In the genomic region with DNA sequence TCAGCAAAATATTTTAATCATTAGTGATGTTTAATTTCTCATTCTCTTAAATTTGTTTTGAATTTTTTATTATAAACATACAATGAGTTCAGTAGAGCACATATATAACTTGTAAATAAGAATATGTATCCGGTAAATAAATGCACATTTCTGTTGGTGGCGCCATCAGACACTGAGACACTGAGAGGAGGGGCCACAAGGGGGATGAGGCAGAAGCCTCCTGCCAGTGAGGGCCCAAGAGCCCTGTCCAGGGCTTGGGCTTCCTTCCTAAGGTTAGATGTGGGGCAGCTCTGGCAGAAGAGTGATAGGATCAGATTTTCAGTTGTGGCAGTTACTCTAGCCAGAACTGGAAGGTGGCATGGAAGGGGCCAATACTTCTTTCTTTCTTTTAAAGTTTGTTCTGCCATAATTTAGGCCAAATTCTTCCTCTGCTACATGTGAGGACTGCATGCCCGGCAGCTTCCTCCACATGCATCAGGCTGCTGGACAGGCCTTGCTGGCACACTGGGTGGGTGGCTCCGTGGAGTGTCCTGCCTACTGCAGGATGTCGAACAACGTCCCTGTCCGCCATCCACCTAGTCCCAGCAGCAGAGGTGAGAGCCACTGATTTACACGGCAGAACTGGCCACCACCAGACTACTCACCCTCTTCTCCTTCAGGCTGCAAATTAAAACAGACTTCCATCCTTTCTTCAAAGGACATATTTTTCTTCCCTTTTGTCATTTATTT, we compare ENCODE assay signal across 18 cellular contexts. TPM values are rescaled to one million over a fixed set of nuclear protein-coding genes. Genes with fewer than 3 reads are reported as not detected.
DNase-seq lines count a peak whose midpoint lies in the region; ATAC-seq and TF ChIP-seq lines count a peak whose summit lies in the region.
"Had no signal": no experiment of that assay in that cellular context is flagged by ENCODE, and none has a peak within 500 bp of the region (broad histone marks: within the 10 kb centered on the region; RNA-seq: fewer than 3 reads in every experiment).

No MANE protein-coding gene starts in this region.

- TF ChIP-seq CTCF in BE2C (IDR thresholded peaks at IDR 0.05; ENCODE audit: low read depth, low read length) (peak; percentile 26; the same call in 1 of the 2 replicates), HCT116 (IDR thresholded peaks at IDR 0.05 in 2 of 3, conservative IDR thresholded peaks at IDR 0.05 in 1 of 3; ENCODE audit: borderline replicate concordance in 1 of 3, insufficient read depth in 1 of 3, low read depth in 2 of 3, low read length in 2 of 3) (0 out of 6 replicates have a peak, but pooled peaks of 2 of the 3 experiments have one; percentile 5 to 7), VCaP (conservative IDR thresholded peaks at IDR 0.05) (no peak), spleen (IDR thresholded peaks at IDR 0.05 in 8 of 11, conservative IDR thresholded peaks at IDR 0.05 in 3 of 11) (no peak)

- H3K9me3 ChIP-seq in BE2C (no peaks in the 10 kb centered on the region), HCT116 (ENCODE audit: control insufficient read depth in 1 of 2, insufficient read depth in 1 of 2, low read depth in 1 of 2, low read length in 2 of 2) (peaks cover 0 to 3% of the 10 kb centered on the region in 2 experiments; a peak in 2 of 4 replicates), spleen (peaks cover 0 to 12% (median 10%) of the 10 kb centered on the region in 8 donors)
- H3K9me3 ChIP-seq: MG63, SJCRH30 had no signal

- 83 to 88% (median 85%) methylated on average over 8 of the region's 8 CpGs for WGBS in spleen, 5 donors

- no peak overlapping the region for H2AFZ ChIP-seq in HCT116 (ENCODE audit: low read depth, low read length, poor library complexity, severe bottlenecking)

- H3K4me3 ChIP-seq in BE2C (ENCODE audit: low read depth, low read length) (no peak overlapping the region), HCT116 (replicated peaks in 1 of 2; ENCODE audit: low read depth in 1 of 2, low read length in 2 of 2) (no peak overlapping the region), spleen (no peak overlapping the region)
- H3K4me3 ChIP-seq: MG63, SJCRH30 had no signal

- peak; percentile 66; the same call in 1 of the 2 replicates for ATAC-seq in HCT116
- no peak for ATAC-seq in HG02759 (IDR thresholded peaks at IDR 0.05; ENCODE audit: unreplicated experiment)

- DNase-seq in BE2C (peak; percentile 25), HCT116 (ENCODE audit: low read depth, low spot score) (no peak), spleen (peak; percentile 53), dermis blood vessel endothelial cell (no peak), KBM-7 (no peak)
- DNase-seq: ACHN; CD4-positive, CD25-positive, alpha-beta regulatory T cell; KG1; MG63; NCI-H1694; NCI-H2029 treated with DMSO at 0.1 percent for 48 hours; NCI-H2227 treated with DMSO at 0.1 percent for 48 hours; NCI-H510A; NCI-H69; SJCRH30; T-helper 1 cell had no signal

- RAD21 ChIA-PET in HCT116 (lab: Charles Lee; ENCODE audit: low non-redundant PET in 1 of 2, low total read pairs in 2 of 2, uncharacterized antibody in 2 of 2, unreplicated experiment in 2 of 2) = no interaction called here

- H3K4me1 ChIP-seq in BE2C (no peaks in the 10 kb centered on the region), HCT116 (ENCODE audit: control insufficient read depth in 1 of 2, insufficient read depth in 2 of 2, low read length in 2 of 2) (no peaks in the 10 kb centered on the region), spleen (peaks cover 0 to 5% (median 2%) of the 10 kb centered on the region in 6 donors)
- H3K4me1 ChIP-seq: SJCRH30 had no signal

- no TSS peak for BruUV-seq in HCT116 (replicated peaks; lab: Mats Ljungman, UMichigan)

- TF ChIP-seq POLR2A in HCT116 (IDR thresholded peaks at IDR 0.05; ENCODE audit: borderline replicate concordance, extremely low read depth, insufficient read depth, insufficient read length) (no peak), spleen (IDR thresholded peaks at IDR 0.05) (no peak)

- H3K79me2 ChIP-seq in HCT116 (ENCODE audit: insufficient read depth, low read length) = no peaks in the 10 kb centered on the region

- intact Hi-C loops in HCT116 (cut with micrococcal nuclease) (no loop called here), spleen (cut with DNase I; ENCODE audit: low total_unique reads) (no loop called here)

- no peaks in the 10 kb centered on the region for H3K9me2 ChIP-seq in HCT116 (ENCODE audit: insufficient read depth)

- no peak overlapping the region for H3K27ac ChIP-seq in HCT116 (ENCODE audit: low read depth, low read length)
- peak overlapping the region; percentile 41 for H3K27ac ChIP-seq in VCaP
- H3K27ac ChIP-seq in spleen = no peak overlapping the region
- H3K27ac ChIP-seq: SJCRH30 had no signal

- no peak overlapping the region for H3K9ac ChIP-seq in HCT116 (ENCODE audit: low read length)

- no peaks in the 10 kb centered on the region for H4K20me1 ChIP-seq in HCT116 (ENCODE audit: insufficient read depth)

- TF ChIP-seq RAD21 in HCT116 (IDR thresholded peaks at IDR 0.05; ENCODE audit: low read depth) = peak; percentile 26; the same call in 1 of the 2 replicates

- in situ Hi-C loops in KBM-7 (cut with MboI; ENCODE audit: low pct_unique_long_range_greater_than_20kb, low sequenced_read_pairs) = no loop called here

- H3K27me3 ChIP-seq in BE2C (no peaks in the 10 kb centered on the region), HCT116 (ENCODE audit: insufficient read depth, low read length) (no peaks in the 10 kb centered on the region), spleen (replicated peaks in 1 of 7) (peaks cover 0 to 19% (median 11%) of the 10 kb centered on the region in 7 donors)
- H3K27me3 ChIP-seq: MG63, SJCRH30 had no signal

- CTCF ChIA-PET in HCT116 (lab: Charles Lee) = no interaction called here

- no peaks in the 10 kb centered on the region for H3K36me3 ChIP-seq in BE2C
- no peaks in the 10 kb centered on the region for H3K36me3 ChIP-seq in HCT116 (ENCODE audit: control insufficient read depth in 1 of 2, insufficient read depth in 2 of 2, low read length in 2 of 2)
- no peaks in the 10 kb centered on the region for H3K36me3 ChIP-seq in spleen
- H3K36me3 ChIP-seq: MG63, SJCRH30 had no signal

- H3K4me2 ChIP-seq in HCT116 (ENCODE audit: low read length) = no peak overlapping the region

- POLR2A ChIA-PET in HCT116 (lab: Charles Lee) = no interaction called here

TF ChIP-seq in HCT116, 20 proteins besides CTCF, POLR2A, EP300 and RAD21 (continues in another document):
- TF ChIP-seq, protein P1, sequence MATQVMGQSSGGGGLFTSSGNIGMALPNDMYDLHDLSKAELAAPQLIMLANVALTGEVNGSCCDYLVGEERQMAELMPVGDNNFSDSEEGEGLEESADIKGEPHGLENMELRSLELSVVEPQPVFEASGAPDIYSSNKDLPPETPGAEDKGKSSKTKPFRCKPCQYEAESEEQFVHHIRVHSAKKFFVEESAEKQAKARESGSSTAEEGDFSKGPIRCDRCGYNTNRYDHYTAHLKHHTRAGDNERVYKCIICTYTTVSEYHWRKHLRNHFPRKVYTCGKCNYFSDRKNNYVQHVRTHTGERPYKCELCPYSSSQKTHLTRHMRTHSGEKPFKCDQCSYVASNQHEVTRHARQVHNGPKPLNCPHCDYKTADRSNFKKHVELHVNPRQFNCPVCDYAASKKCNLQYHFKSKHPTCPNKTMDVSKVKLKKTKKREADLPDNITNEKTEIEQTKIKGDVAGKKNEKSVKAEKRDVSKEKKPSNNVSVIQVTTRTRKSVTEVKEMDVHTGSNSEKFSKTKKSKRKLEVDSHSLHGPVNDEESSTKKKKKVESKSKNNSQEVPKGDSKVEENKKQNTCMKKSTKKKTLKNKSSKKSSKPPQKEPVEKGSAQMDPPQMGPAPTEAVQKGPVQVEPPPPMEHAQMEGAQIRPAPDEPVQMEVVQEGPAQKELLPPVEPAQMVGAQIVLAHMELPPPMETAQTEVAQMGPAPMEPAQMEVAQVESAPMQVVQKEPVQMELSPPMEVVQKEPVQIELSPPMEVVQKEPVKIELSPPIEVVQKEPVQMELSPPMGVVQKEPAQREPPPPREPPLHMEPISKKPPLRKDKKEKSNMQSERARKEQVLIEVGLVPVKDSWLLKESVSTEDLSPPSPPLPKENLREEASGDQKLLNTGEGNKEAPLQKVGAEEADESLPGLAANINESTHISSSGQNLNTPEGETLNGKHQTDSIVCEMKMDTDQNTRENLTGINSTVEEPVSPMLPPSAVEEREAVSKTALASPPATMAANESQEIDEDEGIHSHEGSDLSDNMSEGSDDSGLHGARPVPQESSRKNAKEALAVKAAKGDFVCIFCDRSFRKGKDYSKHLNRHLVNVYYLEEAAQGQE (IDR thresholded peaks at IDR 0.05; ENCODE audit: low read depth) = no peak
- TF ChIP-seq POLR2AphosphoS5 (IDR thresholded peaks at IDR 0.05; ENCODE audit: low read depth, low read length) (no peak), ZFX (IDR thresholded peaks at IDR 0.05) (no peak), CBX3 (IDR thresholded peaks at IDR 0.05; ENCODE audit: low read depth) (no peak), EZH2 (IDR thresholded peaks at IDR 0.05) (no peak), FOSL1 (IDR thresholded peaks at IDR 0.05; ENCODE audit: low read depth) (no peak), ZNF274 (IDR thresholded peaks at IDR 0.05; ENCODE audit: low read depth, low read length) (no peak), CEBPB (IDR thresholded peaks at IDR 0.05; ENCODE audit: low read depth) (no peak)
- TF ChIP-seq, protein P2, sequence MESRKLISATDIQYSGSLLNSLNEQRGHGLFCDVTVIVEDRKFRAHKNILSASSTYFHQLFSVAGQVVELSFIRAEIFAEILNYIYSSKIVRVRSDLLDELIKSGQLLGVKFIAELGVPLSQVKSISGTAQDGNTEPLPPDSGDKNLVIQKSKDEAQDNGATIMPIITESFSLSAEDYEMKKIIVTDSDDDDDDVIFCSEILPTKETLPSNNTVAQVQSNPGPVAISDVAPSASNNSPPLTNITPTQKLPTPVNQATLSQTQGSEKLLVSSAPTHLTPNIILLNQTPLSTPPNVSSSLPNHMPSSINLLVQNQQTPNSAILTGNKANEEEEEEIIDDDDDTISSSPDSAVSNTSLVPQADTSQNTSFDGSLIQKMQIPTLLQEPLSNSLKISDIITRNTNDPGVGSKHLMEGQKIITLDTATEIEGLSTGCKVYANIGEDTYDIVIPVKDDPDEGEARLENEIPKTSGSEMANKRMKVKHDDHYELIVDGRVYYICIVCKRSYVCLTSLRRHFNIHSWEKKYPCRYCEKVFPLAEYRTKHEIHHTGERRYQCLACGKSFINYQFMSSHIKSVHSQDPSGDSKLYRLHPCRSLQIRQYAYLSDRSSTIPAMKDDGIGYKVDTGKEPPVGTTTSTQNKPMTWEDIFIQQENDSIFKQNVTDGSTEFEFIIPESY (IDR thresholded peaks at IDR 0.05; ENCODE audit: extremely low read depth, insufficient replicate concordance, low read length) = no peak
- TF ChIP-seq, protein P3, sequence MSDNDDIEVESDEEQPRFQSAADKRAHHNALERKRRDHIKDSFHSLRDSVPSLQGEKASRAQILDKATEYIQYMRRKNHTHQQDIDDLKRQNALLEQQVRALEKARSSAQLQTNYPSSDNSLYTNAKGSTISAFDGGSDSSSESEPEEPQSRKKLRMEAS (IDR thresholded peaks at IDR 0.05) = no peak

RNA-seq across cellular contexts. Expression of a gene that starts 13.2 kb away (rescaled TPM):
- polyA plus RNA-seq in BE2C (2012; ENCODE audit: insufficient read depth, insufficient read length, low read depth) = 7.2 TPM
- total RNA-seq in HCT116 (2021; ENCODE audit: unreplicated experiment) = 2.1 TPM
- polyA plus RNA-seq in HCT116 (2012) = 3.7 and 4.2 TPM in 2 replicates
- 10 to 100 TPM in 6 of 7 donors, 1 to 10 TPM in 1; 7.9 to 22.8 (median 16.8) TPM for total RNA-seq in spleen
- polyA plus RNA-seq in spleen = 10 to 100 TPM in 1 of 3 donors, 1 to 10 TPM in 2; 7.0 to 19.4 (median 7.8) TPM
- 2.1 and 2.2 TPM in 2 replicates for total RNA-seq in dermis blood vessel endothelial cell

Comparison
In these comparisons a context has a peak if more than half of its experiments do, and no peak if none do; other contexts are left out.
1. DNase-seq: peak in BE2C (single experiment) and spleen (single experiment); none in HCT116 (single experiment), dermis blood vessel endothelial cell (single experiment) and KBM-7 (single experiment).
2. CTCF ChIP-seq: peak in BE2C (single experiment) and HCT116 (2 of 3); none in VCaP (single experiment) and spleen (0 of 11).